In the genomic region with DNA sequence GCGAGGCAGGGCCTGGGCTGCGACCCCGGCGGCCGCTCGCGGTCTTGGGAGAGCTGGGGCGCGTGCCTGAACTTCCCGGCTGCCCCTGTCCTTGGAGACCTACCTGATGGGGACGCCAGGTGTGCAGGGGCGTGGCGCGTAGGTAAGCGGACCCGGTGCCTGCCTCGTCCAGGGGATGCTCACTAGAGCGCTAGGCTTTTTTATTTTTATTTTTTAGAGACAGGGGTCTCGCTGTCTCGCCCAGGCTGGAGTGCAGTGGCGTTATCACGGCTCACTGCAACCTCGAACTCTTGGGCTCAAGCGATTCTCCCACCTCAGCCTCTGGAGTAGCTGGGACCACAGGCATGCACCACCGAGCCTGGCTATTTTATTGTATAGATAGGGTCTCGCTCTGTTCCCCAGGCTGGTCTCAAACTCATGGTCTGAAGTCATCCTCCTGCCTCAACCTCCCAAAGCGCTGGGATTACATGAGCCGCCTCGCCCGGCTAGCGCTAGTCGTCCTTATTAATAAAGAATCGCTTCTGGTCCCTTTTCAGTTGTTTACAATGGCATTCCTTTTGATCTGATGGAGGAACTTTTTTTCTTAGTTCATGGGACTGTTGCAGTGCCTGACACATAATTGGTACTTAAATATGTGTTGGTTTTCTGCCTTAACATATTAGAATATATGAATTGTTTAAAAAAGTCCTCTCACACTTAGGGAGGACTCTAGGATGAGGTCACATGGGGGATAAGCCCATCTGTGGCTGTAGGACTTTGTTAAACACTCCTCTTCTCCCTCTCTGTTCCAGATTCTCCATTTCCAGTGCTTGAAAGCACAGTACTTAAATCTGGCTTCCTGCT, we compare ENCODE assay signal across 8 cellular contexts.
A peak's percentile ranks its signal among the peaks of the same experiment; 100 is the strongest.
DNase-seq lines count a peak whose midpoint lies in the region; ATAC-seq and TF ChIP-seq lines count a peak whose summit lies in the region.

No MANE protein-coding gene starts in this region.

- ATAC-seq in HG02623 (IDR thresholded peaks at IDR 0.05; ENCODE audit: unreplicated experiment): no peak

- DNase-seq in EL (peak; percentile 6), MM.1S (no peak), cardiac fibroblast (ENCODE audit: low read depth in 2 of 2) (no peak), NCI-H2227 (lab: John Stamatoyannopoulos, UW; ENCODE audit: unreplicated experiment) (no peak), medulla oblongata (ENCODE audit: extremely low spot score) (no peak)
- DNase-seq in activated CD4-positive, CD25-positive, alpha-beta regulatory T cell (lab: John Stamatoyannopoulos, UW): no peak

- peak overlapping the region; percentile 73 for H3K4me2 ChIP-seq in MM.1S (ENCODE audit: low read depth, low read length)

- H3K9me2 ChIP-seq in MM.1S (replicated peaks; ENCODE audit: insufficient read depth, low read length): no peaks in the 10 kb centered on the region

- H3K4me1 ChIP-seq in MM.1S (ENCODE audit: low read length): peaks cover 4% of the 10 kb centered on the region; the same call in 1 of the 2 replicates
- peaks cover 24% of the 10 kb centered on the region for H3K4me1 ChIP-seq in mucosa of stomach (ENCODE audit: control insufficient read depth, insufficient read depth, low read length)

- H3K36me3 ChIP-seq in MM.1S (replicated peaks; ENCODE audit: insufficient read depth, low read length): peaks cover 3% of the 10 kb centered on the region; the same call in 1 of the 2 replicates
- H3K36me3 ChIP-seq in mucosa of stomach (ENCODE audit: control insufficient read depth, insufficient read depth, low read length): peaks cover 8% of the 10 kb centered on the region

- H3K79me2 ChIP-seq in MM.1S (ENCODE audit: low read length): peaks cover 16% of the 10 kb centered on the region

- no peak overlapping the region for H3K27ac ChIP-seq in MM.1S (ENCODE audit: low read length)

- TF ChIP-seq CTCF in MM.1S (IDR thresholded peaks at IDR 0.05; ENCODE audit: low read length): no peak
- no peak for TF ChIP-seq CTCF in cardiac fibroblast (IDR thresholded peaks at IDR 0.05; ENCODE audit: low read depth, low read length)

- H4K20me1 ChIP-seq in MM.1S (ENCODE audit: insufficient read depth, low read length): no peaks in the 10 kb centered on the region

- H2AFZ ChIP-seq in MM.1S (ENCODE audit: low read length): peak overlapping the region; percentile 83

- peak overlapping the region; percentile 59; the same call in 1 of the 2 replicates for H3K9ac ChIP-seq in MM.1S (ENCODE audit: low read length)
- peak overlapping the region; percentile 41 for H3K9ac ChIP-seq in mucosa of stomach (ENCODE audit: low read length)

- H3K4me3 ChIP-seq in MM.1S (ENCODE audit: low read length) (peak overlapping the region; percentile 76), cardiac fibroblast (replicated peaks in 1 of 2; ENCODE audit: low read depth in 2 of 2, low read length in 2 of 2) (peak overlapping the region; percentile 85 to 88), mucosa of stomach (ENCODE audit: low read length) (no peak overlapping the region)

- H3K27me3 ChIP-seq in MM.1S (replicated peaks; ENCODE audit: insufficient read depth, low read length): no peaks in the 10 kb centered on the region
- no peaks in the 10 kb centered on the region for H3K27me3 ChIP-seq in mucosa of stomach (ENCODE audit: control insufficient read depth, insufficient read depth, low read length)

- H3F3A ChIP-seq in MM.1S (ENCODE audit: insufficient read depth, low read length): no peaks in the 10 kb centered on the region

- H3K9me3 ChIP-seq in MM.1S (replicated peaks; ENCODE audit: insufficient read depth, low read length) (no peaks in the 10 kb centered on the region), mucosa of stomach (ENCODE audit: control insufficient read depth, low read length) (no peaks in the 10 kb centered on the region)
